ENCODE assay signal across 8 cellular contexts in genomic region chr3:43106293-43106628, GRCh38. TPM values are rescaled to one million over a fixed set of nuclear protein-coding genes. Genes with fewer than 3 reads are reported as not detected.
DNase-seq lines count a peak whose midpoint lies in the region; TF ChIP-seq lines count a peak whose summit lies in the region.

No MANE protein-coding gene starts in this region.

- TF ChIP-seq CTCF in AG04449 (IDR thresholded peaks at IDR 0.05; ENCODE audit: insufficient read depth, low read length, missing control alignments) (no peak), colonic mucosa (IDR thresholded peaks at IDR 0.05) (no peak)

- intact Hi-C loops in colonic mucosa (cut with DNase I) = loop anchor here (10.0 kb wide), 1 partner anchor 131 kb away; the partner anchor contains the start of gene GASK1A

- H3K4me3 ChIP-seq in AG04449 (ENCODE audit: low read depth, low read length) = peak overlapping the region; percentile 75
- peak overlapping the region; percentile 83 for H3K4me3 ChIP-seq in HUES6 (ENCODE audit: low read depth, low read length)
- H3K4me3 ChIP-seq in colonic mucosa = peak overlapping the region; percentile 91
- H3K4me3 ChIP-seq in muscle layer of duodenum (ENCODE audit: low read depth in 1 of 2, low read length in 2 of 2) = peak overlapping the region; percentile 70 to 72

- H3K36me3 ChIP-seq in HUES6 (ENCODE audit: control insufficient read depth, insufficient read depth, low read length) (no peaks in the 10 kb centered on the region), colonic mucosa (no peaks in the 10 kb centered on the region), muscle layer of duodenum (ENCODE audit: control insufficient read depth in 1 of 2, insufficient read depth in 2 of 2, low read length in 2 of 2) (no peaks in the 10 kb centered on the region)

- no peak overlapping the region for H3K27ac ChIP-seq in HUES6 (ENCODE audit: low read depth, low read length)
- no peak overlapping the region for H3K27ac ChIP-seq in colonic mucosa
- H3K27ac ChIP-seq in muscle layer of duodenum (ENCODE audit: low read length) = no peak overlapping the region

- H3K27me3 ChIP-seq in HUES6 (ENCODE audit: control insufficient read depth, insufficient read depth, low read length) = peaks cover 13% of the 10 kb centered on the region
- no peaks in the 10 kb centered on the region for H3K27me3 ChIP-seq in colonic mucosa
- H3K27me3 ChIP-seq in muscle layer of duodenum (ENCODE audit: low read depth, low read length) = no peaks in the 10 kb centered on the region

- H3K9ac ChIP-seq in HUES6 (ENCODE audit: low read length) (no peak overlapping the region), colonic mucosa (ENCODE audit: low read depth in 2 of 2, low read length in 2 of 2) (no peak overlapping the region)

- H3K4me1 ChIP-seq in HUES6 (ENCODE audit: control insufficient read depth, insufficient read depth, low read length) (peaks cover 4% of the 10 kb centered on the region), colonic mucosa (peaks cover 7% of the 10 kb centered on the region), muscle layer of duodenum (ENCODE audit: control insufficient read depth in 1 of 2, insufficient read depth in 2 of 2, low read length in 2 of 2) (peaks cover 4 to 6% of the 10 kb centered on the region in 2 donors)

- POLR2A ChIA-PET in AG04449 (lab: Yijun Ruan, JAX) = no interaction called here

- no peaks in the 10 kb centered on the region for H3K9me3 ChIP-seq in HUES6 (ENCODE audit: control insufficient read depth, insufficient read depth, low read depth, low read length)
- H3K9me3 ChIP-seq in colonic mucosa = no peaks in the 10 kb centered on the region
- H3K9me3 ChIP-seq in muscle layer of duodenum (ENCODE audit: control insufficient read depth in 1 of 2, low read length in 2 of 2) = no peaks in the 10 kb centered on the region

- CTCF ChIA-PET in AG04449 (lab: Yijun Ruan, JAX) = interaction anchor here (1.2 kb wide), 1 partner anchor 146 kb away, joined by 3 read pairs; no protein-coding TSS in a partner anchor

- DNase-seq in AG04449 (ENCODE audit: low read depth, low spot score) = no peak
- no peak for DNase-seq in colonic mucosa
- DNase-seq in RKO (ENCODE audit: low spot score) = no peak
- DNase-seq in NCI-H2029 treated with DMSO at 0.1 percent for 48 hours (lab: John Stamatoyannopoulos, UW) = no peak
- no peak for DNase-seq in Kasumi-1 (lab: John Stamatoyannopoulos, UW)
- DNase-seq in cerebellum (ENCODE audit: low spot score) = no peak

RNA-seq across cellular contexts. Expression of gene POMGNT2, which starts 0.4 kb away (rescaled TPM):
- total RNA-seq in colonic mucosa = 10 to 100 TPM in 1 of 2 donors, 1 to 10 TPM in 1; 5.2 to 11.0 TPM
- 16.2 TPM for total RNA-seq in cerebellum
